ENCODE assay signal across 26 cellular contexts in genomic region chr18:20988726-20989125, GRCh38.
A peak's percentile ranks its signal among the peaks of the same experiment; 100 is the strongest.
DNase-seq lines count a peak whose midpoint lies in the region; ATAC-seq and FAIRE-seq lines count a peak whose summit lies in the region.
"Had no signal": no experiment of that assay in that cellular context is flagged by ENCODE, and none has a peak within 500 bp of the region (broad histone marks: within the 10 kb centered on the region; RNA-seq: fewer than 3 reads in every experiment).

No MANE protein-coding gene starts in this region.

- peaks cover 4 to 6% of the 10 kb centered on the region in 2 donors for H3K36me3 ChIP-seq in small intestine (ENCODE audit: control insufficient read depth in 2 of 2, insufficient read depth in 2 of 2, low read length in 2 of 2)

- no peaks in the 10 kb centered on the region for H3K4me1 ChIP-seq in small intestine (ENCODE audit: control insufficient read depth in 2 of 2, insufficient read depth in 1 of 2, low read depth in 1 of 2, low read length in 1 of 2)
- H3K4me1 ChIP-seq: BLaER1, SJSA1 had no signal

- H3K4me3 Mint-ChIP-seq in activated naive CD4-positive, alpha-beta T cell treated with anti-CD3 and anti-CD28 coated beads, Interleukin-2, amount 50 U/mL, for 24 hours, result no peak overlapping the region
- no peak overlapping the region for H3K4me3 Mint-ChIP-seq in activated T-helper 17 cell treated with anti-CD3 and anti-CD28 coated beads, Interleukin-2, amount 50 U/mL, for 72 hours
- H3K4me3 Mint-ChIP-seq: CD4-positive, alpha-beta memory T cell; IgD-negative memory B cell had no signal

- WGBS in small intestine, 3 donors, result 42 to 65% (median 52%) methylated on average over 3 of the region's 3 CpGs

- H3K9me3 Mint-ChIP-seq in activated naive CD4-positive, alpha-beta T cell treated with anti-CD3 and anti-CD28 coated beads, Interleukin-2, amount 50 U/mL, for 24 hours, result no peaks in the 10 kb centered on the region
- H3K9me3 Mint-ChIP-seq in activated T-helper 17 cell treated with anti-CD3 and anti-CD28 coated beads, Interleukin-2, amount 50 U/mL, for 72 hours, result no peaks in the 10 kb centered on the region
- H3K9me3 Mint-ChIP-seq: CD4-positive, alpha-beta memory T cell; IgD-negative memory B cell had no signal

- in situ Hi-C loops in KBM-7 (cut with MboI; ENCODE audit: low pct_unique_long_range_greater_than_20kb, low sequenced_read_pairs), result no loop called here

- no peak overlapping the region for H3K4me3 ChIP-seq in small intestine (ENCODE audit: low read depth in 1 of 2, low read length in 2 of 2)
- H3K4me3 ChIP-seq: BLaER1, SJSA1 had no signal

- no peaks in the 10 kb centered on the region for H3K27me3 ChIP-seq in small intestine (ENCODE audit: control insufficient read depth in 2 of 2, insufficient read depth in 2 of 2, low read length in 2 of 2)
- H3K27me3 ChIP-seq: BLaER1, SJSA1 had no signal

- no peaks in the 10 kb centered on the region for H3K4me1 Mint-ChIP-seq in activated naive CD4-positive, alpha-beta T cell treated with anti-CD3 and anti-CD28 coated beads, Interleukin-2, amount 50 U/mL, for 24 hours
- H3K4me1 Mint-ChIP-seq in activated T-helper 17 cell treated with anti-CD3 and anti-CD28 coated beads, Interleukin-2, amount 50 U/mL, for 72 hours, result no peaks in the 10 kb centered on the region
- H3K4me1 Mint-ChIP-seq: IgD-negative memory B cell had no signal

- no peak for FAIRE-seq in small intestine (lab: Jason Lieb, UNC)
- FAIRE-seq: A204.1, GM19239, H1 had no signal

- ATAC-seq in activated T-helper 17 cell treated with anti-CD3 and anti-CD28 coated beads, Interleukin-2, amount 50 U/mL, for 72 hours (replicated peaks), result no peak
- ATAC-seq in left colon, result peak; percentile 99
- ATAC-seq: HCT116 had no signal

- H3K27me3 Mint-ChIP-seq in activated naive CD4-positive, alpha-beta T cell treated with anti-CD3 and anti-CD28 coated beads, Interleukin-2, amount 50 U/mL, for 24 hours, result no peaks in the 10 kb centered on the region
- no peaks in the 10 kb centered on the region for H3K27me3 Mint-ChIP-seq in activated T-helper 17 cell treated with anti-CD3 and anti-CD28 coated beads, Interleukin-2, amount 50 U/mL, for 72 hours
- H3K27me3 Mint-ChIP-seq: CD4-positive, alpha-beta memory T cell; IgD-negative memory B cell had no signal

- peaks cover 27% of the 10 kb centered on the region for H3K36me3 Mint-ChIP-seq in activated naive CD4-positive, alpha-beta T cell treated with anti-CD3 and anti-CD28 coated beads, Interleukin-2, amount 50 U/mL, for 24 hours
- peaks cover 96% of the 10 kb centered on the region for H3K36me3 Mint-ChIP-seq in activated T-helper 17 cell treated with anti-CD3 and anti-CD28 coated beads, Interleukin-2, amount 50 U/mL, for 72 hours (ENCODE audit: low read depth)

- DNase-seq in activated naive CD4-positive, alpha-beta T cell treated with Interleukin-2 at 50 U/mL for 16 hours, result no peak
- DNase-seq in left colon (no peak), small intestine (peak; percentile 30), DMS 273 treated with DMSO at 0.1 percent for 48 hours (lab: John Stamatoyannopoulos, UW) (no peak), KBM-7 (no peak)
- no peak for DNase-seq in stimulated activated CD4-positive, alpha-beta T cell treated with anti-CD3 and anti-CD28 coated beads, Interleukin-4, amount 100 ng/mL, for 1 hour
- DNase-seq: CD4-positive, alpha-beta memory T cell; COR-L47; DND-41; NCI-H1092; NCI-H1417 treated with DMSO at 0.1 percent for 48 hours; NCI-H187 treated with DMSO at 0.1 percent for 48 hours; NCI-H2171 treated with DMSO at 0.1 percent for 48 hours; NCI-H524; Right ventricle myocardium superior; RPMI8226 had no signal

- H3K27ac Mint-ChIP-seq in activated naive CD4-positive, alpha-beta T cell treated with anti-CD3 and anti-CD28 coated beads, Interleukin-2, amount 50 U/mL, for 24 hours, result peak overlapping the region; percentile 71
- H3K27ac Mint-ChIP-seq in activated T-helper 17 cell treated with anti-CD3 and anti-CD28 coated beads, Interleukin-2, amount 50 U/mL, for 72 hours, result peak overlapping the region; percentile 41
- H3K27ac Mint-ChIP-seq: IgD-negative memory B cell had no signal

- H3K9me3 ChIP-seq in small intestine (ENCODE audit: control insufficient read depth, low read depth), result no peaks in the 10 kb centered on the region
- H3K9me3 ChIP-seq: BLaER1, SJSA1 had no signal

- no peak overlapping the region for H3K27ac ChIP-seq in small intestine (ENCODE audit: low read depth in 1 of 2, low read length in 1 of 2)
- H3K27ac ChIP-seq: BLaER1, HL-60, SJSA1 had no signal

- intact Hi-C loops in left colon (cut with DNase I, micrococcal nuclease), result no loop called here
